In genomic region chr15:63291507-63291906, GRCh38 we compare ENCODE assay signal across 12 cellular contexts. TPM values are rescaled to one million over a fixed set of nuclear protein-coding genes. Genes with fewer than 3 reads are reported as not detected.
DNase-seq lines count a peak whose midpoint lies in the region; ATAC-seq and TF ChIP-seq lines count a peak whose summit lies in the region.
"Had no signal": no experiment of that assay in that cellular context is flagged by ENCODE, and none has a peak within 500 bp of the region (broad histone marks: within the 10 kb centered on the region; RNA-seq: fewer than 3 reads in every experiment).

No MANE protein-coding gene starts in this region.

- H3K36me3 ChIP-seq in SK-N-MC (ENCODE audit: insufficient read depth, low read length), result no peaks in the 10 kb centered on the region

- H3K36me3 Mint-ChIP-seq in H9 (ENCODE audit: insufficient read depth in 1 of 3, low read depth in 3 of 3), result peaks cover 0 to 7% (median 7%) of the 10 kb centered on the region in 3 experiments; a peak in 3 of 7 replicates

- no peak for TF ChIP-seq CTCF in H9 (conservative IDR thresholded peaks at IDR 0.05)

- no peak overlapping the region for H3K27ac Mint-ChIP-seq in H9
- H3K27ac Mint-ChIP-seq: activated naive CD4-positive, alpha-beta T cell treated with anti-CD3 and anti-CD28 coated beads for 36 hours had no signal

- H3K4me1 ChIP-seq in H9 (ENCODE audit: insufficient read depth, low read length), result no peaks in the 10 kb centered on the region

- in situ Hi-C loops in Caki2 (cut with HindIII; ENCODE audit: low pct_unique_long_range_greater_than_20kb, low sequenced_read_pairs), result no loop called here

- H3K56ac ChIP-seq in H9 (ENCODE audit: insufficient read length, low read depth, low read length), result no peak overlapping the region

- DNase-seq in Caki2 (ENCODE audit: low read depth) (peak; percentile 18), SK-N-MC (ENCODE audit: low read depth, low spot score) (no peak), fibroblast of peridontal ligament (ENCODE audit: extremely low read depth) (peak; percentile 79), pulmonary artery endothelial cell (ENCODE audit: low read depth, low spot score) (peak; percentile 75), H9 (no peak), LoVo (ENCODE audit: low spot score) (no peak)
- DNase-seq: activated CD4-positive, alpha-beta T cell treated with anti-CD3 and anti-CD28 coated beads, Interleukin-2, amount 50 U/mL, for 1 hour; activated naive CD4-positive, alpha-beta T cell treated with anti-CD3 and anti-CD28 coated beads for 36 hours; KBM-7; NCI-H2171 treated with DMSO at 0.1 percent for 48 hours had no signal

- H3K14ac ChIP-seq in H9 (ENCODE audit: insufficient read depth, low read length), result no peak overlapping the region

- H3K18ac ChIP-seq in H9 (ENCODE audit: insufficient read length, low read depth, low read length), result no peak overlapping the region

- no peak for ATAC-seq in GM18861 (IDR thresholded peaks at IDR 0.05; ENCODE audit: unreplicated experiment)
- no peak for ATAC-seq in HG02938 (IDR thresholded peaks at IDR 0.05; ENCODE audit: unreplicated experiment)

- H4K5ac ChIP-seq in H9 (ENCODE audit: insufficient read length, low read depth, low read length), result no peak overlapping the region

- H3K27me3 ChIP-seq in H9 (ENCODE audit: insufficient read depth, low read length), result no peaks in the 10 kb centered on the region

- H2BK15ac ChIP-seq in H9 (ENCODE audit: low read depth, low read length), result no peak overlapping the region

- no peaks in the 10 kb centered on the region for H3K23me2 ChIP-seq in H9 (ENCODE audit: insufficient read length, low read depth, low read length, poor library complexity, severe bottlenecking)

- H3K9me3 Mint-ChIP-seq in H9, result no peaks in the 10 kb centered on the region
- H3K9me3 Mint-ChIP-seq: activated naive CD4-positive, alpha-beta T cell treated with anti-CD3 and anti-CD28 coated beads for 36 hours had no signal

- no peak overlapping the region for H3K4ac ChIP-seq in H9 (ENCODE audit: low read depth, low read length)

- 0 out of 4 replicates have a peak, but pooled peaks cover 0 to 3% of the 10 kb centered on the region in 2 experiments for H3K4me1 Mint-ChIP-seq in H9

- H2BK5ac ChIP-seq in H9 (ENCODE audit: insufficient read length, low read length), result no peak overlapping the region

- no peak overlapping the region for H4K8ac ChIP-seq in H9 (replicated peaks; ENCODE audit: insufficient read length, low read depth, low read length)

- no peak overlapping the region for H3K4me3 Mint-ChIP-seq in H9
- H3K4me3 Mint-ChIP-seq: activated naive CD4-positive, alpha-beta T cell treated with anti-CD3 and anti-CD28 coated beads for 36 hours had no signal

- H3K27ac ChIP-seq in SK-N-MC (peak overlapping the region; percentile 67; the same call in 1 of the 2 replicates), H9 (ENCODE audit: insufficient read length, low read depth, low read length) (no peak overlapping the region)

- H3K9me3 ChIP-seq in SK-N-MC (ENCODE audit: low read depth, low read length) (no peaks in the 10 kb centered on the region), H9 (ENCODE audit: control insufficient read depth, low read depth, low read length) (no peaks in the 10 kb centered on the region)

- H3K79me1 ChIP-seq in H9 (ENCODE audit: insufficient read depth, low read depth, low read length, poor library complexity, severe bottlenecking), result no peaks in the 10 kb centered on the region

- H3K4me3 ChIP-seq in SK-N-MC, result no peak overlapping the region

- no peak overlapping the region for H3K23ac ChIP-seq in H9 (ENCODE audit: insufficient read length, low read depth, low read length)

- no peak overlapping the region for H2BK20ac ChIP-seq in H9 (ENCODE audit: low read depth, low read length, poor library complexity, severe bottlenecking)

- H2AK5ac ChIP-seq in H9 (ENCODE audit: insufficient read length, low read length), result no peak overlapping the region

- H4K91ac ChIP-seq in H9 (ENCODE audit: insufficient read length, low read depth, low read length), result no peak overlapping the region

- H2BK12ac ChIP-seq in H9 (ENCODE audit: insufficient read length, low read depth, low read length), result no peak overlapping the region

- no peak overlapping the region for H3K4me2 ChIP-seq in H9 (ENCODE audit: insufficient read depth, insufficient read length, low read length)

- H3K27me3 Mint-ChIP-seq in H9 (ENCODE audit: low read depth), result no peaks in the 10 kb centered on the region

- H3K9ac ChIP-seq in SK-N-MC (ENCODE audit: insufficient read length) (no peak overlapping the region), H9 (ENCODE audit: extremely low read depth, insufficient read length, low read length) (no peak overlapping the region)

- no peak overlapping the region for H2AFZ ChIP-seq in H9 (ENCODE audit: low read length)

- H3K79me2 ChIP-seq in H9 (ENCODE audit: insufficient read depth, low read length), result no peaks in the 10 kb centered on the region

- H2BK120ac ChIP-seq in H9 (ENCODE audit: low read depth, low read length, poor library complexity, severe bottlenecking), result no peak overlapping the region

- no peak overlapping the region for H3T11ph ChIP-seq in H9 (ENCODE audit: low read length)

- no peaks in the 10 kb centered on the region for H4K20me1 ChIP-seq in H9 (ENCODE audit: control insufficient read depth, insufficient read depth, insufficient read length)

RNA-seq across cellular contexts. Expression of gene APH1B, which starts 14.1 kb away (rescaled TPM):
- 3.5 and 5.1 TPM in 2 replicates for total RNA-seq in Caki2 (2014; rRNA removed; shearing (Covaris generic); ENCODE audit: low replicate concordance)
- total RNA-seq in pulmonary artery endothelial cell, result 13.5 and 14.3 TPM in 2 replicates
- total RNA-seq in H9 (2021), result 20.9 and 22.9 TPM in 2 replicates

Comparison
In these comparisons a context has a peak if more than half of its experiments do, and no peak if none do; other contexts are left out.
1. DNase-seq: peak in Caki2 (single experiment), fibroblast of peridontal ligament (single experiment) and pulmonary artery endothelial cell (single experiment); none in SK-N-MC (single experiment), H9 (single experiment) and LoVo (single experiment).